Comparison of ENCODE assay signal across 1 cellular context in the genomic region with DNA sequence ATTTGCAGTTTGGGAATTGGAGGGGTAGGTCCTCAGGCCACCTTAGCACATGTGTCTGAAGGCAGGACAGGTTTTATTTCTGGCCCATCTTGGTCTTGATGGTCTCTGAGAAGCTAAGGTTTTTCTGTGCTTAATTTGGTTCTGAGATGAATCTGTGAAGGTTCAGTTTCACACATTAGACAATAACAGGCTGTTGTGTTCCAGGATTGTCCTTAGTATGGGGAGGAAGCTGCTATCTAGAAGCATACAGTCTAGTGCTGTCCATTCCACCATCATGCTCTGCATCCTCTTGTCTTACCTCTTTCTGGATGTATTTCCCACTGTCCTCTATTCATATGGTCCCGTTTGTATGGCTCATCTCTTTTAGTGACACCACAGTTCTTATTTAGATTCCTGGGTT.
TF ChIP-seq lines count a peak whose summit lies in the region.

No MANE protein-coding gene starts in this region.

TF ChIP-seq in GM12878, 131 proteins besides CTCF, POLR2A, EP300 and RAD21:
- TF ChIP-seq ZNF622 (IDR thresholded peaks at IDR 0.05), result no peak
- no peak for TF ChIP-seq HDGF (IDR thresholded peaks at IDR 0.05)
- no peak for TF ChIP-seq BHLHE40 (IDR thresholded peaks at IDR 0.05; ENCODE audit: borderline replicate concordance in 1 of 2, low read depth in 2 of 2, low read length in 1 of 2)
